Comparison of ENCODE assay signal across 9 cellular contexts in the genomic region with DNA sequence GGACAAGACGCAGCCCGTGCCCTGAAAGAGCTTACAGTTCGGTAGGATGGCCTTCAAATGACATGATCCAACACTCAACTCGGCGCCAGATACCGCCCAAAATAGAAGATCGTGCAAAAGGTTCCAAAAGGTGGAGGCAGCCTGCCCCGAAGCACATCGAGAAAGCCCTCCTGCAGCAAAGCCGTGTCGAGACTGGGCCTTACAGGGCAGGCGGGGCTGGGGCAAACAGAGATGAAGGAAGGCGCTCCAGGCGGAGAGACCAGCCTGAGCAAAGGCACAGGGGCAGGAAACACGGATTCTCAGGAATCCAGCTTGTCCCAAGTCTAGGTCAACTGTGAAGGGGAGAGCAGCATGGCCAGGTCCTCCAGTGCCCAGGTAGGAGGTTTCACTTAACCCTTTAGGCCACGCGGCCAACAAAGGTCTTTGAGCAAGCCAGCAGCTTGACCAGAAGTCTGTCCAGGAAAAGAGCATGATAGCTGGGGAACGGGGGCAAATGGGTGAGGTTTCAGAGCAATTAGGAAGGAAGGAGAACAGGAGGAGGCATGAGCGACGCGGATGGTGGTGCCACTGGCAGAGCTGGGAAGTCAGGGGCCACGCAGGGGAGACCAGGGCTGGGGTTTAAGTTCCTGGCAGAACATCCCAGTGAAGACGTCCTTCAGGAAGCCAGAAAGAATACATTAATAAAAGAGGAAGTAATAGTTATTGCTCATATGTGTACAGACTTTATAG. TPM values are rescaled to one million over a fixed set of nuclear protein-coding genes. Genes with fewer than 3 reads are reported as not detected.
DNase-seq lines count a peak whose midpoint lies in the region; ATAC-seq and TF ChIP-seq lines count a peak whose summit lies in the region.
"Had no signal": no experiment of that assay in that cellular context is flagged by ENCODE, and none has a peak within 500 bp of the region (broad histone marks: within the 10 kb centered on the region; RNA-seq: fewer than 3 reads in every experiment).

No MANE protein-coding gene starts in this region.

- intact Hi-C loops in Right ventricle myocardium inferior (cut with DNase I), result loop anchor here (1.0 to 2.0 kb wide), 2 partner anchors 19 to 865 kb away; no protein-coding TSS in a partner anchor

- peak overlapping the region in 1 of 2 donors; percentile 84 for H3K27ac ChIP-seq in right atrium auricular region
- H3K27ac ChIP-seq in iPS-20b (ENCODE audit: low read length), result no peak overlapping the region

- H3K9me3 ChIP-seq in right atrium auricular region, result no peaks in the 10 kb centered on the region
- no peaks in the 10 kb centered on the region for H3K9me3 ChIP-seq in iPS-20b (ENCODE audit: insufficient read depth, low read depth, low read length)

- peak overlapping the region; percentile 90 for H3K4me3 Mint-ChIP-seq in type B pancreatic cell

- TF ChIP-seq CTCF in right atrium auricular region (IDR thresholded peaks at IDR 0.05), result peak in 1 of 2 donors; percentile 9
- TF ChIP-seq CTCF in type B pancreatic cell (conservative IDR thresholded peaks at IDR 0.05), result no peak

- H3K4me1 Mint-ChIP-seq in type B pancreatic cell (ENCODE audit: unreplicated experiment), result peaks cover 30% of the 10 kb centered on the region

- no peaks in the 10 kb centered on the region for H3K27me3 Mint-ChIP-seq in type B pancreatic cell

- no peak overlapping the region; the same call in 1 of the 2 replicates for H3K9ac ChIP-seq in iPS-20b (ENCODE audit: low read depth, low read length)

- ATAC-seq in Right ventricle myocardium inferior, result no peak
- ATAC-seq in GM18520 (IDR thresholded peaks at IDR 0.05; ENCODE audit: unreplicated experiment), result no peak
- ATAC-seq in HG03108 (IDR thresholded peaks at IDR 0.05; ENCODE audit: unreplicated experiment), result no peak
- no peak for ATAC-seq in HG03571 (IDR thresholded peaks at IDR 0.05; ENCODE audit: unreplicated experiment)

- DNase-seq in Right ventricle myocardium inferior (ENCODE audit: missing footprints), result peak; percentile 62
- DNase-seq in right atrium auricular region (ENCODE audit: low spot score), result no peak
- peak; percentile 59 for DNase-seq in UCSD-AML1 (lab: John Stamatoyannopoulos, UW; ENCODE audit: unreplicated experiment)
- DNase-seq in type B pancreatic cell (ENCODE audit: extremely low spot score, unreplicated experiment), result no peak

- H3K4me3 ChIP-seq in right atrium auricular region, result peak overlapping the region in 1 of 2 donors; percentile 59
- peak overlapping the region; percentile 79; the same call in 1 of the 2 replicates for H3K4me3 ChIP-seq in iPS-20b (ENCODE audit: low read length)

- H3K27ac Mint-ChIP-seq in type B pancreatic cell, result peak overlapping the region; percentile 98

- H3K4me1 ChIP-seq in right atrium auricular region, result peaks cover 0 to 24% of the 10 kb centered on the region in 2 donors
- H3K4me1 ChIP-seq in iPS-20b (ENCODE audit: insufficient read depth, low read length), result peaks cover 6% of the 10 kb centered on the region; the same call in 1 of the 2 replicates

- H3K9me3 Mint-ChIP-seq in type B pancreatic cell, result no peaks in the 10 kb centered on the region

- H3K36me3 ChIP-seq in right atrium auricular region (no peaks in the 10 kb centered on the region), iPS-20b (ENCODE audit: insufficient read depth, low read depth, low read length) (no peaks in the 10 kb centered on the region)

- H3K27me3 ChIP-seq in right atrium auricular region, result no peaks in the 10 kb centered on the region
- H3K27me3 ChIP-seq in iPS-20b (ENCODE audit: insufficient read depth, low read length), result peaks cover 16% of the 10 kb centered on the region

- H3K36me3 Mint-ChIP-seq in type B pancreatic cell, result no peaks in the 10 kb centered on the region

RNA-seq across cellular contexts. Expression of gene EIF1, which starts 21.2 kb away (rescaled TPM):
- 1,166 TPM for total RNA-seq in Right ventricle myocardium inferior
- 100 to 1,000 TPM; 331 to 390 TPM for total RNA-seq in right atrium auricular region
- 677 and 972 TPM in 2 replicates for total RNA-seq in type B pancreatic cell (ENCODE audit: low replicate concordance)

RNA-seq across cellular contexts. Expression of gene KRT17, which starts 43.1 kb away (rescaled TPM):
- total RNA-seq in Right ventricle myocardium inferior, result not detected
- total RNA-seq in right atrium auricular region, result not detected
- total RNA-seq in type B pancreatic cell (ENCODE audit: low replicate concordance), result 512 and 3,327 TPM in 2 replicates

RNA-seq across cellular contexts. Expression of gene GAST, which starts 44.7 kb away (rescaled TPM):
- total RNA-seq in Right ventricle myocardium inferior (not detected), right atrium auricular region (not detected), type B pancreatic cell (ENCODE audit: low replicate concordance) (119 and 193 TPM in 2 replicates)
- total RNA-seq: HT1080 had no signal

RNA-seq across cellular contexts. Expression of gene KRT16, which starts 54.9 kb away (rescaled TPM):
- total RNA-seq in Right ventricle myocardium inferior (not detected), right atrium auricular region (1 to 10 TPM in 1 of 2 donors, not detected in 1; 2.2 TPM), type B pancreatic cell (ENCODE audit: low replicate concordance) (1.5 and 9.2 TPM in 2 replicates)
- total RNA-seq: HT1080 had no signal

Comparison
In these comparisons a context has a peak if more than half of its experiments do, and no peak if none do; other contexts are left out.
1. DNase-seq: peak in Right ventricle myocardium inferior (single experiment) and UCSD-AML1 (single experiment); none in right atrium auricular region (single experiment) and type B pancreatic cell (single experiment).
2. RNA of gene KRT17, which starts 43.1 kb away (total RNA-seq): 512 to 3,327 TPM in type B pancreatic cell; not detected in right atrium auricular region and not detected in Right ventricle myocardium inferior (single experiment); every median in the first group is over 100 times any median in the second.
3. RNA of gene GAST, which starts 44.7 kb away (total RNA-seq): 119 to 193 TPM in type B pancreatic cell; not detected in Right ventricle myocardium inferior (single experiment) and not detected in right atrium auricular region; every median in the first group is over 100 times any median in the second.